In the genomic region with DNA sequence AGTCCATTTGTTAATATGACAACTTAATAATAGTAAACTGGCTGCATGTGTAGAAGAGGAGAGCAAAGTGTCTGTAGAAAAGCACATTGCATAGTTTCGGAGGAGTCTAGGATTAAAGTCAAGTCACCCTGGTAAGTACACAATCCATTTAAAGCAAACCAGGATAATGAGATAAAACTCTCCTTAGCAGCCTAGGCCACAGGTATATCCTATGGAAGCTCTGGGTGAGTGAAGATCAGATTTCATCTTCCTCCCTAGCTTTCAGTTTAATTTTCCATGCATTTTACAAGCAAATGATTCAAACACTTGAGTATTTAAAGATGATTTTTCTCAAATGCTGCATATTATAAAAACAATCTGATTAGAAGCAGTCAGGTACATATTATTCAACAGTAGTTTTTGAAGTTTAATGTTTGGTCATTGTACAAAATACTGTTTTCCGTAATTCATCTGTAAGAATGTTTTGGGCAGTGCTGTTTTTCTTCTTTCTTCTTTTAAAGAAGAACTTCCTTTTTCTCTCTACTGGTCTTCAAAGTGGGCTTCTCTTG, we compare ENCODE assay signal across 1 cellular context.
TF ChIP-seq lines count a peak whose summit lies in the region.

No MANE protein-coding gene starts in this region.

TF ChIP-seq in HEK293, 187 proteins besides CTCF, POLR2A, EP300 and RAD21 (continued from another document):
- TF ChIP-seq, protein P1, sequence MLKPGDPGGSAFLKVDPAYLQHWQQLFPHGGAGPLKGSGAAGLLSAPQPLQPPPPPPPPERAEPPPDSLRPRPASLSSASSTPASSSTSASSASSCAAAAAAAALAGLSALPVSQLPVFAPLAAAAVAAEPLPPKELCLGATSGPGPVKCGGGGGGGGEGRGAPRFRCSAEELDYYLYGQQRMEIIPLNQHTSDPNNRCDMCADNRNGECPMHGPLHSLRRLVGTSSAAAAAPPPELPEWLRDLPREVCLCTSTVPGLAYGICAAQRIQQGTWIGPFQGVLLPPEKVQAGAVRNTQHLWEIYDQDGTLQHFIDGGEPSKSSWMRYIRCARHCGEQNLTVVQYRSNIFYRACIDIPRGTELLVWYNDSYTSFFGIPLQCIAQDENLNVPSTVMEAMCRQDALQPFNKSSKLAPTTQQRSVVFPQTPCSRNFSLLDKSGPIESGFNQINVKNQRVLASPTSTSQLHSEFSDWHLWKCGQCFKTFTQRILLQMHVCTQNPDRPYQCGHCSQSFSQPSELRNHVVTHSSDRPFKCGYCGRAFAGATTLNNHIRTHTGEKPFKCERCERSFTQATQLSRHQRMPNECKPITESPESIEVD (tag by site-specific recombination; IDR thresholded peaks at IDR 0.05) = peak; percentile 93
